21 cellular contexts compared by ENCODE assay signal in the genomic region with DNA sequence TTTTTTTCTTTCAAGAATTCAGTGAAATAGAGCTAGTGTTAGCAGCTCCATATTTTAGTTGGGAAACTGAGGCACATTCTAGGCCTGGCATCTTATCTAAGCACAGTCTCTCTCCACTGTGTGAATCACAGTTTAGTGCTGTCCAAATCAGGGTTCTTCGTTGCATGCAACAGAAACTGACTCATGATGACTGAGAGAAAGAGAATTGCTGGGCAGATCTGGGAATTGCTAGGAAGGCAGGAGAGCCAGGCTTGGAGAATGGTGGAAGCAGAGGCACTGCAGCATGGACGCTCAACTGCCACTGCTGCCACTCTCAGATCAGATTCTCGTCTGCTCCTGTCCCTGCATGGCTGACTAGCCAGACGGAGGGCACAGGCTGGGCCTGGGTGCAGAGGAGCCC. TPM values are rescaled to one million over a fixed set of nuclear protein-coding genes. Genes with fewer than 3 reads are reported as not detected.
DNase-seq lines count a peak whose midpoint lies in the region; ATAC-seq and TF ChIP-seq lines count a peak whose summit lies in the region.
"Had no signal": no experiment of that assay in that cellular context is flagged by ENCODE, and none has a peak within 500 bp of the region (broad histone marks: within the 10 kb centered on the region; RNA-seq: fewer than 3 reads in every experiment).

No MANE protein-coding gene starts in this region.

- H3K9me3 ChIP-seq in breast epithelium: no peaks in the 10 kb centered on the region
- H3K9me3 ChIP-seq in CD8-positive, alpha-beta memory T cell (ENCODE audit: low read length): no peaks in the 10 kb centered on the region
- H3K9me3 ChIP-seq: uterus had no signal

- peak; percentile 35 for DNase-seq in MCF 10A (ENCODE audit: unreplicated experiment)
- no peak for DNase-seq in breast epithelium (ENCODE audit: low spot score in 2 of 2)
- DNase-seq in fibroblast of peridontal ligament (ENCODE audit: extremely low read depth): peak; percentile 55
- DNase-seq in stromal cell of bone marrow (ENCODE audit: low read depth): peak; percentile 57
- DNase-seq in T1000 (lab: John Stamatoyannopoulos, UW): no peak
- no peak for DNase-seq in CD8-positive, alpha-beta memory T cell
- DNase-seq: 8988T; activated CD4-positive, alpha-beta T cell treated with anti-CD3 and anti-CD28 coated beads for 48 hours; activated T-cell treated with anti-CD3 and anti-CD28 coated beads, Interleukin-2, amount 50 U/mL, for 24 hours; foreskin melanocyte; GF-D8; Kasumi-1; NCI-H1694 treated with DMSO at 0.1 percent for 48 hours; NCI-H524; stimulated activated naive B cell treated with anti-CD40 and anti-IgM and Interleukin-4, amounts not matched to agents 10 μg/mL and 1 μg/mL and 100 μg/mL, for 72 hours; uterus had no signal

- ATAC-seq in activated T-helper 17 cell treated with anti-CD3 and anti-CD28 coated beads, Interleukin-2, amount 50 U/mL, for 72 hours (replicated peaks): no peak
- ATAC-seq in GM21737 (IDR thresholded peaks at IDR 0.05; ENCODE audit: unreplicated experiment): no peak
- ATAC-seq: GM23338; stimulated activated naive B cell treated with anti-CD40 and anti-IgM and Interleukin-4, amounts not matched to agents 10 μg/mL and 1 μg/mL and 100 μg/mL, for 72 hours had no signal

- no peak for TF ChIP-seq POLR2A in breast epithelium (IDR thresholded peaks at IDR 0.05)

- intact Hi-C loops in MCF 10A (cut with micrococcal nuclease): no loop called here
- intact Hi-C loops in breast epithelium (cut with DNase I; ENCODE audit: low total_unique reads): no loop called here

- no TSS peak for BruUV-seq in MCF 10A (replicated peaks; lab: Mats Ljungman, UMichigan)

- H3K4me3 Mint-ChIP-seq in MCF 10A (ENCODE audit: unreplicated experiment): no peak overlapping the region
- no peak overlapping the region for H3K4me3 Mint-ChIP-seq in activated T-helper 17 cell treated with anti-CD3 and anti-CD28 coated beads, Interleukin-2, amount 50 U/mL, for 72 hours
- no peak overlapping the region for H3K4me3 Mint-ChIP-seq in CD8-positive, alpha-beta memory T cell
- H3K4me3 Mint-ChIP-seq: activated T-cell treated with anti-CD3 and anti-CD28 coated beads, Interleukin-2, amount 50 U/mL, for 24 hours; dendritic cell treated with granulocyte-macrophage colony-stimulating factor and Interleukin-4, amounts not matched to agents 40 ng/mL and 50 ng/mL, for 4 days; GM23338; mesothelial cell of epicardium; stimulated activated naive B cell treated with anti-CD40 and anti-IgM and Interleukin-4, amounts not matched to agents 10 μg/mL and 1 μg/mL and 100 μg/mL, for 72 hours had no signal

- POLR2A ChIA-PET in MCF 10A (lab: Yijun Ruan, JAX): interaction anchor here (0.7 kb wide), 1 partner anchor 696 kb away, joined by 3 read pairs; no protein-coding TSS in a partner anchor
- POLR2A ChIA-PET in CD8-positive, alpha-beta memory T cell (lab: Charles Lee): no interaction called here

- no peaks in the 10 kb centered on the region for H3K27me3 Mint-ChIP-seq in MCF 10A (ENCODE audit: insufficient read depth, unreplicated experiment)
- no peaks in the 10 kb centered on the region for H3K27me3 Mint-ChIP-seq in activated T-helper 17 cell treated with anti-CD3 and anti-CD28 coated beads, Interleukin-2, amount 50 U/mL, for 72 hours
- H3K27me3 Mint-ChIP-seq in CD8-positive, alpha-beta memory T cell: peaks cover 2 to 26% of the 10 kb centered on the region in 2 donors
- H3K27me3 Mint-ChIP-seq: activated T-cell treated with anti-CD3 and anti-CD28 coated beads, Interleukin-2, amount 50 U/mL, for 24 hours; stimulated activated naive B cell treated with anti-CD40 and anti-IgM and Interleukin-4, amounts not matched to agents 10 μg/mL and 1 μg/mL and 100 μg/mL, for 72 hours had no signal

- no peaks in the 10 kb centered on the region for H3K9me3 Mint-ChIP-seq in MCF 10A (ENCODE audit: unreplicated experiment)
- H3K9me3 Mint-ChIP-seq in activated T-helper 17 cell treated with anti-CD3 and anti-CD28 coated beads, Interleukin-2, amount 50 U/mL, for 72 hours: peaks cover 5% of the 10 kb centered on the region
- H3K9me3 Mint-ChIP-seq in CD8-positive, alpha-beta memory T cell: no peaks in the 10 kb centered on the region
- H3K9me3 Mint-ChIP-seq: activated T-cell treated with anti-CD3 and anti-CD28 coated beads, Interleukin-2, amount 50 U/mL, for 24 hours; dendritic cell treated with granulocyte-macrophage colony-stimulating factor and Interleukin-4, amounts not matched to agents 40 ng/mL and 50 ng/mL, for 4 days; mesothelial cell of epicardium; stimulated activated naive B cell treated with anti-CD40 and anti-IgM and Interleukin-4, amounts not matched to agents 10 μg/mL and 1 μg/mL and 100 μg/mL, for 72 hours had no signal

- H3K27ac ChIP-seq in breast epithelium: no peak overlapping the region
- H3K27ac ChIP-seq in CD8-positive, alpha-beta memory T cell (ENCODE audit: low read depth, low read length): no peak overlapping the region
- H3K27ac ChIP-seq: uterus had no signal

- no peaks in the 10 kb centered on the region for H3K4me1 Mint-ChIP-seq in MCF 10A (ENCODE audit: insufficient read depth, unreplicated experiment)
- peaks cover 27% of the 10 kb centered on the region for H3K4me1 Mint-ChIP-seq in activated T-helper 17 cell treated with anti-CD3 and anti-CD28 coated beads, Interleukin-2, amount 50 U/mL, for 72 hours
- peaks cover 3 to 9% (median 5%) of the 10 kb centered on the region in 3 donors for H3K4me1 Mint-ChIP-seq in CD8-positive, alpha-beta memory T cell
- H3K4me1 Mint-ChIP-seq: mesothelial cell of epicardium had no signal

- H3K4me1 ChIP-seq in breast epithelium: no peaks in the 10 kb centered on the region
- H3K4me1 ChIP-seq in CD8-positive, alpha-beta memory T cell (ENCODE audit: insufficient read depth, low read length): no peaks in the 10 kb centered on the region
- H3K4me1 ChIP-seq: uterus had no signal

- H3K27me3 ChIP-seq in breast epithelium: no peaks in the 10 kb centered on the region
- H3K27me3 ChIP-seq in CD8-positive, alpha-beta memory T cell (ENCODE audit: insufficient read depth, low read length, poor library complexity, severe bottlenecking): no peaks in the 10 kb centered on the region
- H3K27me3 ChIP-seq: uterus had no signal

- H3K36me3 ChIP-seq in breast epithelium: no peaks in the 10 kb centered on the region
- H3K36me3 ChIP-seq in CD8-positive, alpha-beta memory T cell (ENCODE audit: insufficient read depth, low read length): no peaks in the 10 kb centered on the region
- H3K36me3 ChIP-seq: uterus had no signal

- no peak overlapping the region for H3K4me3 ChIP-seq in breast epithelium
- no peak overlapping the region for H3K4me3 ChIP-seq in CD8-positive, alpha-beta memory T cell (ENCODE audit: low read length)
- H3K4me3 ChIP-seq: GM23338, uterus had no signal

- no peak overlapping the region for H3K27ac Mint-ChIP-seq in MCF 10A (ENCODE audit: low read depth, unreplicated experiment)
- peak overlapping the region; percentile 4 for H3K27ac Mint-ChIP-seq in activated T-helper 17 cell treated with anti-CD3 and anti-CD28 coated beads, Interleukin-2, amount 50 U/mL, for 72 hours
- no peak overlapping the region for H3K27ac Mint-ChIP-seq in CD8-positive, alpha-beta memory T cell
- H3K27ac Mint-ChIP-seq: activated T-cell treated with anti-CD3 and anti-CD28 coated beads, Interleukin-2, amount 50 U/mL, for 24 hours; dendritic cell treated with granulocyte-macrophage colony-stimulating factor and Interleukin-4, amounts not matched to agents 40 ng/mL and 50 ng/mL, for 4 days; GM23338; mesothelial cell of epicardium; stimulated activated naive B cell treated with anti-CD40 and anti-IgM and Interleukin-4, amounts not matched to agents 10 μg/mL and 1 μg/mL and 100 μg/mL, for 72 hours had no signal

- CTCF ChIA-PET in MCF 10A (lab: Yijun Ruan, JAX): interaction anchor here (0.6 to 1.0 kb wide), 3 partner anchors 12 to 333 kb away, joined by 3 to 8 read pairs (median 3); no protein-coding TSS in a partner anchor
- CTCF ChIA-PET in CD8-positive, alpha-beta memory T cell (lab: Charles Lee): no interaction called here

- H3K36me3 Mint-ChIP-seq in MCF 10A (ENCODE audit: insufficient read depth, unreplicated experiment): no peaks in the 10 kb centered on the region
- peaks cover 18% of the 10 kb centered on the region for H3K36me3 Mint-ChIP-seq in activated T-helper 17 cell treated with anti-CD3 and anti-CD28 coated beads, Interleukin-2, amount 50 U/mL, for 72 hours (ENCODE audit: low read depth)
- H3K36me3 Mint-ChIP-seq in CD8-positive, alpha-beta memory T cell: no peaks in the 10 kb centered on the region
- H3K36me3 Mint-ChIP-seq: mesothelial cell of epicardium; stimulated activated naive B cell treated with anti-CD40 and anti-IgM and Interleukin-4, amounts not matched to agents 10 μg/mL and 1 μg/mL and 100 μg/mL, for 72 hours had no signal

- no peak for TF ChIP-seq CTCF in MCF 10A (IDR thresholded peaks at IDR 0.05; ENCODE audit: unreplicated experiment)
- TF ChIP-seq CTCF in breast epithelium (IDR thresholded peaks at IDR 0.05): no peak

RNA-seq across cellular contexts. Expression of a gene that starts 40.7 kb away (rescaled TPM):
- total RNA-seq in MCF 10A (2022) (2.3 and 2.6 TPM in 2 replicates), breast epithelium (1 to 10 TPM; 3.0 to 6.9 (median 4.5) TPM)
- total RNA-seq in activated T-helper 17 cell treated with anti-CD3 and anti-CD28 coated beads, Interleukin-2, amount 50 U/mL, for 72 hours: 1 to 10 TPM; 7.9 to 8.0 TPM
- total RNA-seq in CD8-positive, alpha-beta memory T cell: 1 to 10 TPM; 2.9 to 3.0 TPM
- 6.2 TPM for polyA plus RNA-seq in CD8-positive, alpha-beta memory T cell

Comparison
In these comparisons a context has a peak if more than half of its experiments do, and no peak if none do; other contexts are left out.
1. DNase-seq: peak in MCF 10A (single experiment), fibroblast of peridontal ligament (single experiment) and stromal cell of bone marrow (single experiment); none in breast epithelium (0 of 2), T1000 (single experiment) and CD8-positive, alpha-beta memory T cell (0 of 5).